ENCODE assay signal across 37 cellular contexts in genomic region chr1:198254948-198255347, GRCh38.
A peak's percentile ranks its signal among the peaks of the same experiment; 100 is the strongest.
DNase-seq lines count a peak whose midpoint lies in the region; ATAC-seq and TF ChIP-seq lines count a peak whose summit lies in the region.
"Had no signal": no experiment of that assay in that cellular context is flagged by ENCODE, and none has a peak within 500 bp of the region (broad histone marks: within the 10 kb centered on the region; RNA-seq: fewer than 3 reads in every experiment).

No MANE protein-coding gene starts in this region.

- peaks cover 7% of the 10 kb centered on the region for H3F3A ChIP-seq in smooth muscle cell (ENCODE audit: low read depth)

- H3K4me1 ChIP-seq in heart right ventricle (peaks cover 3 to 51% (median 46%) of the 10 kb centered on the region in 9 donors), smooth muscle cell (ENCODE audit: low read depth) (peaks cover 15% of the 10 kb centered on the region), transverse colon (peaks cover 0 to 6% (median 0%) of the 10 kb centered on the region in 4 donors)

- no peak overlapping the region for H3K4me2 ChIP-seq in smooth muscle cell

- no peaks in the 10 kb centered on the region for H3K27me3 ChIP-seq in heart right ventricle
- no peaks in the 10 kb centered on the region for H3K27me3 ChIP-seq in smooth muscle cell (ENCODE audit: low read depth)
- H3K27me3 ChIP-seq in brain microvascular endothelial cell (replicated peaks): no peaks in the 10 kb centered on the region
- no peaks in the 10 kb centered on the region for H3K27me3 ChIP-seq in transverse colon
- H3K27me3 ChIP-seq: ascending aorta, ovary, spleen, stomach had no signal

- H4K20me1 ChIP-seq in smooth muscle cell (ENCODE audit: low read depth): peaks cover 20% of the 10 kb centered on the region

- no peak overlapping the region for H3K4me3 ChIP-seq in heart right ventricle
- H3K4me3 ChIP-seq in smooth muscle cell: no peak overlapping the region
- no peak overlapping the region for H3K4me3 ChIP-seq in brain microvascular endothelial cell (ENCODE audit: low read depth, low read length)
- no peak overlapping the region for H3K4me3 ChIP-seq in transverse colon
- H3K4me3 ChIP-seq: ascending aorta, GM12878, lung, mucosa of descending colon, ovary, spleen, stomach had no signal

- H3K27ac ChIP-seq in heart right ventricle: peak overlapping the region in 7 of 10 donors; percentile 15 to 55 (median 27)
- H3K27ac ChIP-seq in smooth muscle cell (ENCODE audit: low read depth): peak overlapping the region; percentile 3
- H3K27ac ChIP-seq in brain microvascular endothelial cell: no peak overlapping the region
- no peak overlapping the region for H3K27ac ChIP-seq in transverse colon
- H3K27ac ChIP-seq: ascending aorta, ovary, spleen, stomach, VCaP had no signal

- in situ Hi-C loops in brain microvascular endothelial cell (cut with HindIII; ENCODE audit: low pct_ligation_motif_present, low sequenced_read_pairs): no loop called here
- in situ Hi-C loops in transverse colon (cut with MboI; ENCODE audit: low pct_ligation_motif_present in 1 of 4, low pct_unique_long_range_greater_than_20kb in 1 of 4, low sequenced_read_pairs in 3 of 4): no loop called here

- peaks cover 0 to 3% (median 0%) of the 10 kb centered on the region in 11 donors for H3K9me3 ChIP-seq in heart right ventricle
- H3K9me3 ChIP-seq in smooth muscle cell (replicated peaks; ENCODE audit: low read depth): no peaks in the 10 kb centered on the region
- no peaks in the 10 kb centered on the region for H3K9me3 ChIP-seq in transverse colon
- H3K9me3 ChIP-seq: ascending aorta, mucosa of descending colon, ovary, spleen, stomach had no signal

- WGBS in heart right ventricle, 2 donors: 33 to 55% methylated on average over 1 of the region's 1 CpG
- 43% methylated on average over 1 of the region's 1 CpG for WGBS in smooth muscle cell (ENCODE audit: low lambda C conversion rate)
- WGBS in transverse colon (ENCODE audit: low coverage in 1 of 2), 2 donors: 82 to 90% methylated on average over 1 of the region's 1 CpG

- peaks cover 17% of the 10 kb centered on the region for H3K79me2 ChIP-seq in smooth muscle cell (ENCODE audit: low read depth)

- TF ChIP-seq CTCF in heart right ventricle (IDR thresholded peaks at IDR 0.05) (no peak), smooth muscle cell (IDR thresholded peaks at IDR 0.05; ENCODE audit: borderline replicate concordance, insufficient read depth, poor library complexity, severe bottlenecking) (no peak), brain microvascular endothelial cell (IDR thresholded peaks at IDR 0.05; ENCODE audit: low read depth, low read length, missing control alignments) (no peak), transverse colon (IDR thresholded peaks at IDR 0.05) (no peak)

- no peak overlapping the region for H2AFZ ChIP-seq in smooth muscle cell (ENCODE audit: low read depth)

- intact Hi-C loops in heart right ventricle (cut with DNase I): no loop called here
- intact Hi-C loops in Right ventricle myocardium inferior (cut with DNase I): no loop called here
- intact Hi-C loops in transverse colon (cut with DNase I; ENCODE audit: low total_unique reads): no loop called here

- H3K36me3 ChIP-seq in heart right ventricle (no peaks in the 10 kb centered on the region), smooth muscle cell (ENCODE audit: low read depth) (no peaks in the 10 kb centered on the region), brain microvascular endothelial cell (replicated peaks) (peaks cover 2% of the 10 kb centered on the region), transverse colon (no peaks in the 10 kb centered on the region)
- H3K36me3 ChIP-seq: ascending aorta, ovary, spleen, stomach had no signal

- TF ChIP-seq EP300 in transverse colon (IDR thresholded peaks at IDR 0.05; ENCODE audit: low read depth): no peak

- TF ChIP-seq POLR2A in transverse colon (IDR thresholded peaks at IDR 0.05): no peak

- ATAC-seq in heart right ventricle (peak in 2 of 8 donors; percentile 47 to 71), Right ventricle myocardium inferior (no peak)
- ATAC-seq: esophagus mucosa, GM12878, HepG2, mucosa of descending colon had no signal

- H3K9ac ChIP-seq in smooth muscle cell (ENCODE audit: low read depth): no peak overlapping the region

- DNase-seq in heart right ventricle: no peak
- DNase-seq in Right ventricle myocardium inferior (ENCODE audit: missing footprints): no peak
- DNase-seq in M059J (ENCODE audit: low read depth): peak; percentile 35
- peak; percentile 48 for DNase-seq in fibroblast of gingiva (ENCODE audit: low read depth)
- DNase-seq in smooth muscle cell (lab: John Stamatoyannopoulos, UW; ENCODE audit: unreplicated experiment): no peak
- no peak for DNase-seq in brain microvascular endothelial cell
- DNase-seq in transverse colon: no peak
- no peak for DNase-seq in KG1 (lab: John Stamatoyannopoulos, UW)
- DNase-seq: ACHN; activated CD4-positive, alpha-beta T cell treated with anti-CD3 and anti-CD28 coated beads, Interleukin-2, amount 10 ng/mL, durations not matched to agents 24 days and 14 days; activated CD8-positive, alpha-beta memory T cell treated with anti-CD3 and anti-CD28 coated beads for 24 hours; activated effector memory CD4-positive, alpha-beta T cell treated with Interleukin-2 at 50 U/mL for 16 hours; activated T-cell treated with anti-CD3 and anti-CD28 coated beads for 4 hours; CD8-positive, alpha-beta memory T cell; foreskin melanocyte; H7; Kasumi-1; kidney glomerular epithelial cell; mucosa of descending colon; MV-4-11; NCI-H1436; NCI-H2081; NCI-H226; NCI-H526 treated with DMSO at 0.1 percent for 48 hours; nephron progenitor cell; ovary; SIG-M5; spleen; stimulated activated CD4-positive, alpha-beta T cell treated with anti-CD3 and anti-CD28 coated beads, Interleukin-2, amount 100 ng/mL, for 24 hours; stomach; T1000 had no signal

Comparison
In these comparisons a context has a peak if more than half of its experiments do, and no peak if none do; other contexts are left out.
1. DNase-seq: peak in M059J (single experiment) and fibroblast of gingiva (single experiment); none in heart right ventricle (0 of 2), Right ventricle myocardium inferior (single experiment), smooth muscle cell (single experiment), brain microvascular endothelial cell (single experiment), transverse colon (single experiment) and KG1 (single experiment).
2. H3K27ac ChIP-seq: peak in heart right ventricle (7 of 10) and smooth muscle cell (single experiment); none in brain microvascular endothelial cell (single experiment) and transverse colon (0 of 4).